1 cellular context compared by ENCODE assay signal in genomic region chr1:156623946-156624813, GRCh38.
TF ChIP-seq lines count a peak whose summit lies in the region.

No MANE protein-coding gene starts in this region.

TF ChIP-seq in K562, 482 proteins besides CTCF, POLR2A, EP300 and RAD21 (continued from another document and continues in another):
- TF ChIP-seq MXD1 (CRISPR knock-in tag; IDR thresholded peaks at IDR 0.05; ENCODE audit: borderline replicate concordance, poor library complexity, severe bottlenecking), result no peak
- no peak for TF ChIP-seq ZNF707 (CRISPR knock-in tag; conservative IDR thresholded peaks at IDR 0.05)
- no peak for TF ChIP-seq TGIF2 (CRISPR knock-in tag; IDR thresholded peaks at IDR 0.05)
- no peak for TF ChIP-seq XRCC5 (IDR thresholded peaks at IDR 0.05; ENCODE audit: low read depth, low read length)
- TF ChIP-seq HOMEZ (CRISPR knock-in tag; IDR thresholded peaks at IDR 0.05), result no peak
- TF ChIP-seq ZNF668 (CRISPR knock-in tag; IDR thresholded peaks at IDR 0.05), result no peak
- TF ChIP-seq ZNF518B (CRISPR knock-in tag; IDR thresholded peaks at IDR 0.05), result no peak
- TF ChIP-seq TCF7 (IDR thresholded peaks at IDR 0.05; ENCODE audit: borderline replicate concordance), result no peak
- TF ChIP-seq RBM25 (IDR thresholded peaks at IDR 0.05; ENCODE audit: low read depth, low read length, severe bottlenecking), result no peak
- no peak for TF ChIP-seq POLR3G (IDR thresholded peaks at IDR 0.05; ENCODE audit: extremely low read depth, insufficient read length, insufficient replicate concordance)
- 0 out of 2 replicates have a peak, but pooled peaks have one; percentile 11 for TF ChIP-seq DPF2 (IDR thresholded peaks at IDR 0.05)
- TF ChIP-seq ZNF778 (CRISPR knock-in tag; IDR thresholded peaks at IDR 0.05), result no peak
- TF ChIP-seq ZNF347 (CRISPR knock-in tag; IDR thresholded peaks at IDR 0.05; ENCODE audit: low read depth), result no peak
- no peak for TF ChIP-seq MEF2A (IDR thresholded peaks at IDR 0.05; ENCODE audit: control insufficient read depth, low read depth, low read length)
- no peak for TF ChIP-seq CBFA2T3 (IDR thresholded peaks at IDR 0.05)
- 0 out of 2 replicates have a peak, but pooled peaks have one; percentile 41 for TF ChIP-seq FOXP1 (CRISPR knock-in tag; IDR thresholded peaks at IDR 0.05)
- TF ChIP-seq ETS2 (tag; IDR thresholded peaks at IDR 0.05; ENCODE audit: borderline replicate concordance, poor library complexity, severe bottlenecking), result no peak
- no peak for TF ChIP-seq BRD4 (IDR thresholded peaks at IDR 0.05)
- TF ChIP-seq UBTF (IDR thresholded peaks at IDR 0.05; ENCODE audit: borderline replicate concordance in 1 of 2, low read depth in 2 of 2, low read length in 2 of 2), result peak; percentile 53 to 94; a peak in 3 of 4 replicates
- peak; percentile 71 for TF ChIP-seq KDM5B (IDR thresholded peaks at IDR 0.05; ENCODE audit: insufficient replicate concordance, low read depth, low read length)
- 0 out of 2 replicates have a peak, but pooled peaks have one; percentile 16 for TF ChIP-seq STAG1 (CRISPR knock-in tag; IDR thresholded peaks at IDR 0.05; ENCODE audit: borderline replicate concordance)
- no peak for TF ChIP-seq MBD1 (CRISPR knock-in tag; IDR thresholded peaks at IDR 0.05)
- no peak for TF ChIP-seq NR2C2 (CRISPR knock-in tag; IDR thresholded peaks at IDR 0.05)
- no peak for TF ChIP-seq NR2C2 (tag; IDR thresholded peaks at IDR 0.05)
- no peak for TF ChIP-seq ZNF124 (CRISPR knock-in tag; IDR thresholded peaks at IDR 0.05)
- no peak for TF ChIP-seq ASH1L (IDR thresholded peaks at IDR 0.05; ENCODE audit: borderline replicate concordance, low read depth, partially characterized antibody)
- TF ChIP-seq C11orf30 (IDR thresholded peaks at IDR 0.05; ENCODE audit: low read depth), result peak; percentile 85
- TF ChIP-seq MED1 (CRISPR knock-in tag; IDR thresholded peaks at IDR 0.05; ENCODE audit: borderline replicate concordance), result no peak
- no peak for TF ChIP-seq ZNF274 (IDR thresholded peaks at IDR 0.05; ENCODE audit: borderline replicate concordance, low read depth, low read length)
- no peak for TF ChIP-seq ZNF140 (CRISPR knock-in tag; IDR thresholded peaks at IDR 0.05)
- TF ChIP-seq PCBP1 (IDR thresholded peaks at IDR 0.05; ENCODE audit: low read depth, low read length, poor library complexity, severe bottlenecking), result peak; percentile 39
- no peak for TF ChIP-seq IFI16 (CRISPR knock-in tag; IDR thresholded peaks at IDR 0.05)
- peak; percentile 83 for TF ChIP-seq PHF20 (IDR thresholded peaks at IDR 0.05; ENCODE audit: partially characterized antibody)
- TF ChIP-seq CREB3L1 (IDR thresholded peaks at IDR 0.05; ENCODE audit: borderline replicate concordance, low read depth), result no peak; the same call in 1 of the 2 replicates
- no peak for TF ChIP-seq HDAC6 (IDR thresholded peaks at IDR 0.05; ENCODE audit: low read depth, low read length)
- no peak for TF ChIP-seq MYBL2 (IDR thresholded peaks at IDR 0.05; ENCODE audit: low read depth)
- no peak for TF ChIP-seq MYBL2 (CRISPR knock-in tag; IDR thresholded peaks at IDR 0.05; ENCODE audit: borderline replicate concordance)
- peak; percentile 64; the same call in 1 of the 2 replicates for TF ChIP-seq ZBTB17 (CRISPR knock-in tag; IDR thresholded peaks at IDR 0.05)
- TF ChIP-seq TAF7 (tag; IDR thresholded peaks at IDR 0.05), result no peak
- TF ChIP-seq PTBP1 (IDR thresholded peaks at IDR 0.05; ENCODE audit: low read depth, low read length), result no peak
- TF ChIP-seq ZNF696 (CRISPR knock-in tag; conservative IDR thresholded peaks at IDR 0.05), result no peak
- TF ChIP-seq AFF1 (IDR thresholded peaks at IDR 0.05; ENCODE audit: low read depth in 1 of 2, partially characterized antibody in 2 of 2), result no peak
